In the genomic region with DNA sequence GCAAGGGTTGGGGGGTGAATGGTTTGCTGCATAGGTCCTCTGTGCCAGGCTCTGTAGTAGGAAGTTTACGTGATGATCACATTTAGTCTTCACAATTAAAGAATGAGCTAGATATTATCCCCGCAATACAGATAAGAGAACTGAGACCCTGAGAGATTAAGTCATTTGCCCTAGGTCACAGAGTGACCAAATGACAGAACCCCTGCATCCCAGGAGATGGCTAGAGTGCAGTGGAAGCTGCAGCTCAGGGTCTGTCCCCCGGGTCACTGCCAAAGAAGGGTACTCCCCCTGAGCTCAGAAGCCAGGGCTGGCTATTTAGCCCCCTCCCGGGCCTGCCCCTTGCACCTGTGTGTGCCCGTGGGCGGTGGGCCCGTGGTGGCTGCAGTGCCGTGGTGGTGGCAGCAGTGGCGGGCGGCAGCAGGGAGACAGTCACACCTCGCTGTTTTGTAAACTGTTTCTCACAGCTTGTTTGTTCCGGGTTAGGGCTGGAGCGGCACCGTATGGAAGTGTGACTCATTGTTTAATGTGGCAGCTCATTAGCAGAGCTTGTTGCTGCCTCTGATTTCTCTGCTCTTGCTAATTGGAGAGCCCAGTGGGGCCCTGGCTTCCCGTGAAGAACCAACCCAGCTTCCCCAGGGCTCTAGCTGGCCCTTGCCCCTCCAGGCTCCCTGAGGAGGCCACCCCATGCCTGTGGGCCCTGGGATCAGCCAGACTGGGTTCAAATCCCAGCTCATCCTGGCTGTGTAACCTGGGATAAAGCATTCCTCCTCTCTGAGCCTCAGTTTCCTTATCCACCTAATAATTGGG, we compare ENCODE assay signal across 11 cellular contexts. TPM values are rescaled to one million over a fixed set of nuclear protein-coding genes. Genes with fewer than 3 reads are reported as not detected.
DNase-seq lines count a peak whose midpoint lies in the region; ATAC-seq, FAIRE-seq and TF ChIP-seq lines count a peak whose summit lies in the region.
"Had no signal": no experiment of that assay in that cellular context is flagged by ENCODE, and none has a peak within 500 bp of the region (broad histone marks: within the 10 kb centered on the region; RNA-seq: fewer than 3 reads in every experiment).

No MANE protein-coding gene starts in this region.

- no peak for ATAC-seq in HG02938 (IDR thresholded peaks at IDR 0.05; ENCODE audit: unreplicated experiment)

- H3K4me3 ChIP-seq in bronchial epithelial cell (ENCODE audit: low read depth, low read length) = no peak overlapping the region
- peak overlapping the region; percentile 34 to 38 for H3K4me3 ChIP-seq in mucosa of rectum (ENCODE audit: low read length in 2 of 2)
- H3K4me3 ChIP-seq: upper lobe of left lung had no signal

- peaks cover 3 to 6% of the 10 kb centered on the region in 2 donors for H3K4me1 ChIP-seq in mucosa of rectum (ENCODE audit: control insufficient read depth in 2 of 2, insufficient read depth in 2 of 2, low read length in 2 of 2)

- H3K9me3 ChIP-seq in mucosa of rectum (ENCODE audit: control insufficient read depth in 2 of 2, low read length in 2 of 2) = peaks cover 0 to 2% of the 10 kb centered on the region in 2 donors

- TF ChIP-seq CTCF in bronchial epithelial cell (IDR thresholded peaks at IDR 0.05; ENCODE audit: insufficient read depth, low read length, severe bottlenecking) = no peak

- FAIRE-seq in bronchial epithelial cell (lab: Jason Lieb, UNC) = peak; percentile 75

- H3K36me3 ChIP-seq in bronchial epithelial cell (ENCODE audit: control insufficient read depth, insufficient read depth, low read length) (no peaks in the 10 kb centered on the region), mucosa of rectum (ENCODE audit: control insufficient read depth in 2 of 2, insufficient read depth in 2 of 2, low read length in 2 of 2) (no peaks in the 10 kb centered on the region)
- H3K36me3 ChIP-seq: upper lobe of left lung had no signal

- peak overlapping the region in 1 of 2 donors; percentile 62 for H3K9ac ChIP-seq in mucosa of rectum (ENCODE audit: low read depth in 1 of 2, low read length in 2 of 2)

- H3K27me3 ChIP-seq in bronchial epithelial cell (ENCODE audit: control insufficient read depth, insufficient read depth, low read length) (no peaks in the 10 kb centered on the region), mucosa of rectum (ENCODE audit: control insufficient read depth in 2 of 2, insufficient read depth in 2 of 2, low read length in 2 of 2) (no peaks in the 10 kb centered on the region)
- H3K27me3 ChIP-seq: upper lobe of left lung had no signal

- H3K27ac ChIP-seq in mucosa of rectum (ENCODE audit: low read depth in 2 of 2, low read length in 2 of 2) = no peak overlapping the region
- H3K27ac ChIP-seq: upper lobe of left lung, VCaP had no signal

- DNase-seq in DMS 273 (lab: John Stamatoyannopoulos, UW; ENCODE audit: unreplicated experiment) (peak; percentile 100), NCI-H146 treated with DMSO at 0.1 percent for 48 hours (lab: John Stamatoyannopoulos, UW; ENCODE audit: unreplicated experiment) (peak; percentile 42), bronchial epithelial cell (ENCODE audit: low read depth) (peak; percentile 78), NCI-H1105 treated with DMSO at 0.1 percent for 48 hours (lab: John Stamatoyannopoulos, UW) (no peak), NCI-H526 (lab: John Stamatoyannopoulos, UW) (no peak), NCI-H1048 (lab: John Stamatoyannopoulos, UW) (no peak)
- DNase-seq: H7 had no signal

RNA-seq across cellular contexts. Expression of a gene that starts 19.3 kb away (rescaled TPM):
- total RNA-seq in bronchial epithelial cell = 0.26 TPM in 1 of 2 replicates, not detected in the other

Comparison
In these comparisons a context has a peak if more than half of its experiments do, and no peak if none do; other contexts are left out.
1. DNase-seq: peak in DMS 273 (single experiment), NCI-H146 treated with DMSO at 0.1 percent for 48 hours (single experiment) and bronchial epithelial cell (single experiment); none in NCI-H1105 treated with DMSO at 0.1 percent for 48 hours (single experiment), NCI-H526 (0 of 2) and NCI-H1048 (single experiment).